In the genomic region with DNA sequence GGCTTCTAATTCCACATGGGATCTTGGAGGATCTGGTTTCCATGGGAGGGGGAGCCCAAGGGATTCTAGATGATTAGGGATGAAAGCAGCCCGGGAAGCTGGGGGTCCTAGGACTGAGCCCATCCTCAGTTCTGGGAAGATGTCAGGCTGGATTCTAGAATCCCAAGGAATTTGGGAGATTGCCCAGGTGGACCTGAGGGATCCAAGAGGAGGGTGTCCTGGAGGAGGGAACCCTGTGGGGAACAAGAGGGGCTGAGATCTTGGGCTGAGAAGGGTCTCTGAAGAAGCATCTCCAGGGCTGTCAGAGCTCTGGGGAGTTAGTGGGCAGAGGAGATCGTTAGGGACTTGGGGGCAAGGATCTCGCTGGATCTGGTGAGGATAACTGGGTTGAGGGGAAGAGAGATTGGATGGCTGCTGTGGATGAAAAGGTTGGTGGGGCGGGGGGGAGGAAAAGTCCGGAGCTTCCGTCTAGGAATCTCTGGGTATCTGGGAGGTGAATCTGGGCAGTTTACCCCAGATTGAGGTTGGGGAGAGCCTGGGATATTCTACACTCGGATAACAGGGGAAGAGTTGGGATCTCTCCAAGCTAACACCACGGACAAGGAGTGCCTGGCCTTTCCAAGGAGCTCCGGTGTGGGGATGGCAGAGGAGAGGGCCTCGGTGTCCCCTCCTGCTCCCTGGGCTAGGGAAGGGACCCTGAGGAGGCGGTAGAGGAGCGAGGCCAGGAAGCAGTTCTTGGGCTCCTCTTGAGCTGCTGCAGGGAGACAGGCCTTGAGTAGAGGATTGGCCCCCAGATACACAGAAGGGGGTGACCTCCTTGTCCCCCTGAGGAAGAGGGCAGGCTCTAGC, we compare ENCODE assay signal across 6 cellular contexts. TPM values are rescaled to one million over a fixed set of nuclear protein-coding genes. Genes with fewer than 3 reads are reported as not detected.
DNase-seq lines count a peak whose midpoint lies in the region; ATAC-seq and TF ChIP-seq lines count a peak whose summit lies in the region.

No MANE protein-coding gene starts in this region.

- H3K4me3 Mint-ChIP-seq in activated CD4-positive, alpha-beta T cell treated with anti-CD3 and anti-CD28 coated beads for 36 hours: peak overlapping the region; percentile 74
- peak overlapping the region; percentile 88 for H3K4me3 Mint-ChIP-seq in endothelial cell (ENCODE audit: unreplicated experiment)

- H3K27ac Mint-ChIP-seq in activated CD4-positive, alpha-beta T cell treated with anti-CD3 and anti-CD28 coated beads for 36 hours: peak overlapping the region; percentile 11
- peak overlapping the region; percentile 32 for H3K27ac Mint-ChIP-seq in endothelial cell (ENCODE audit: unreplicated experiment)

- H3K27me3 Mint-ChIP-seq in activated CD4-positive, alpha-beta T cell treated with anti-CD3 and anti-CD28 coated beads for 36 hours: no peaks in the 10 kb centered on the region
- peaks cover 18% of the 10 kb centered on the region for H3K27me3 Mint-ChIP-seq in endothelial cell (ENCODE audit: unreplicated experiment)

- H3K36me3 ChIP-seq in stomach: peaks cover under 1 to 46% (median 42%) of the 10 kb centered on the region in 4 donors

- peak overlapping the region in 4 of 5 donors; percentile 91 to 94 (median 92) for H3K27ac ChIP-seq in stomach

- WGBS in stomach, 5 donors: 62 to 71% (median 68%) methylated on average over 12 of the region's 12 CpGs

- TF ChIP-seq POLR2A in stomach (IDR thresholded peaks at IDR 0.05): no peak

- CTCF ChIA-PET in activated CD4-positive, alpha-beta T cell treated with anti-CD3 and anti-CD28 coated beads for 36 hours (lab: Charles Lee): interaction anchor here (0.6 to 3.1 kb wide), 4 partner anchors 17 to 174 kb away, joined by 3 to 18 read pairs (median 4); no protein-coding TSS in a partner anchor

- no peak for DNase-seq in activated CD4-positive, alpha-beta T cell treated with anti-CD3 and anti-CD28 coated beads for 36 hours
- no peak for DNase-seq in activated CD4-positive, alpha-beta T cell treated with anti-CD3 and anti-CD28 coated beads, Interleukin-2, amount 50 U/mL, for 48 hours
- DNase-seq in endothelial cell (ENCODE audit: low spot score) (no peak), stomach (no peak), ecto neural progenitor cell (ENCODE audit: low spot score) (no peak)
- no peak for DNase-seq in effector CD8-positive, alpha-beta T cell (lab: John Stamatoyannopoulos, UW)

- POLR2A ChIA-PET in activated CD4-positive, alpha-beta T cell treated with anti-CD3 and anti-CD28 coated beads for 36 hours (lab: Charles Lee): no interaction called here

- no peaks in the 10 kb centered on the region for H3K36me3 Mint-ChIP-seq in activated CD4-positive, alpha-beta T cell treated with anti-CD3 and anti-CD28 coated beads for 36 hours (ENCODE audit: low read depth)
- H3K36me3 Mint-ChIP-seq in endothelial cell (ENCODE audit: low read depth, unreplicated experiment): peaks cover 19% of the 10 kb centered on the region

- no peaks in the 10 kb centered on the region for H3K27me3 ChIP-seq in stomach

- H3K9me3 ChIP-seq in stomach: no peaks in the 10 kb centered on the region

- TF ChIP-seq EP300 in stomach (IDR thresholded peaks at IDR 0.05): no peak

- peaks cover 20% of the 10 kb centered on the region for H3K4me1 Mint-ChIP-seq in activated CD4-positive, alpha-beta T cell treated with anti-CD3 and anti-CD28 coated beads for 36 hours
- H3K4me1 Mint-ChIP-seq in endothelial cell (ENCODE audit: unreplicated experiment): peaks cover 30% of the 10 kb centered on the region

- peaks cover 18 to 52% (median 37%) of the 10 kb centered on the region in 4 donors for H3K4me1 ChIP-seq in stomach

- H3K4me3 ChIP-seq in stomach: peak overlapping the region; percentile 63 to 85 (median 74)

- no peak for ATAC-seq in activated CD4-positive, alpha-beta T cell treated with anti-CD3 and anti-CD28 coated beads for 36 hours

- H3K9me3 Mint-ChIP-seq in activated CD4-positive, alpha-beta T cell treated with anti-CD3 and anti-CD28 coated beads for 36 hours (ENCODE audit: low read depth): no peaks in the 10 kb centered on the region
- no peaks in the 10 kb centered on the region for H3K9me3 Mint-ChIP-seq in endothelial cell (ENCODE audit: unreplicated experiment)

- TF ChIP-seq CTCF in endothelial cell (IDR thresholded peaks at IDR 0.05; ENCODE audit: unreplicated experiment) (no peak), stomach (IDR thresholded peaks at IDR 0.05) (no peak)

- intact Hi-C loops in activated CD4-positive, alpha-beta T cell treated with anti-CD3 and anti-CD28 coated beads for 36 hours (cut with DNase I, micrococcal nuclease): loop anchor here in 1 of 2 experiments (5.0 to 10.0 kb wide), 2 partner anchors 950 to 1118 kb away; partner anchors contain the start of genes MAZ and ZNF267
- intact Hi-C loops in stomach (cut with DNase I; ENCODE audit: low total_unique reads): no loop called here

RNA-seq across cellular contexts. Expression of gene FBXL19, which starts 1.6 kb away (rescaled TPM):
- 10 to 100 TPM; 23.7 to 31.4 TPM for total RNA-seq in activated CD4-positive, alpha-beta T cell treated with anti-CD3 and anti-CD28 coated beads for 36 hours
- 117 TPM for total RNA-seq in endothelial cell (ENCODE audit: unreplicated experiment)
- 100 to 1,000 TPM in 1 of 5 donors, 10 to 100 TPM in 1, 1 to 10 TPM in 3; 6.7 to 252 (median 9.7) TPM for total RNA-seq in stomach
- polyA plus RNA-seq in stomach: 10 to 100 TPM in 1 of 3 donors, 1 to 10 TPM in 2; 5.8 to 12.7 (median 8.2) TPM

RNA-seq across cellular contexts. Expression of gene ORAI3, which starts 23.8 kb away (rescaled TPM):
- total RNA-seq in activated CD4-positive, alpha-beta T cell treated with anti-CD3 and anti-CD28 coated beads for 36 hours: 1 to 10 TPM; 6.9 to 7.9 TPM
- total RNA-seq in endothelial cell (ENCODE audit: unreplicated experiment) (42.9 TPM), stomach (10 to 100 TPM in 2 of 5 donors, 1 to 10 TPM in 2, not detected in 1; 6.7 to 14.0 (median 11.2) TPM)
- 10 to 100 TPM in 2 of 3 donors, 1 to 10 TPM in 1; 7.8 to 26.0 (median 10.5) TPM for polyA plus RNA-seq in stomach

RNA-seq across cellular contexts. Expression of gene CTF1, which starts 28.6 kb away (rescaled TPM):
- total RNA-seq in activated CD4-positive, alpha-beta T cell treated with anti-CD3 and anti-CD28 coated beads for 36 hours: under 1 TPM; 0.18 TPM
- total RNA-seq in endothelial cell (ENCODE audit: unreplicated experiment) (3.4 TPM), stomach (1 to 10 TPM in 1 of 5 donors, under 1 TPM in 2, not detected in 2; 0.29 to 2.3 (median 0.55) TPM)
- polyA plus RNA-seq in stomach: 1 to 10 TPM; 2.1 to 4.5 (median 2.9) TPM

RNA-seq across cellular contexts. Expression of gene BCL7C, which starts 31.1 kb away (rescaled TPM):
- 10 to 100 TPM; 19.5 to 20.4 TPM for total RNA-seq in activated CD4-positive, alpha-beta T cell treated with anti-CD3 and anti-CD28 coated beads for 36 hours
- total RNA-seq in endothelial cell (ENCODE audit: unreplicated experiment): 53.9 TPM
- 10 to 100 TPM; 12.2 to 44.6 (median 21.6) TPM for total RNA-seq in stomach
- polyA plus RNA-seq in stomach: 10 to 100 TPM; 39.5 to 58.2 (median 48.4) TPM

RNA-seq across cellular contexts. Expression of gene SETD1A, which starts 32.5 kb away (rescaled TPM):
- total RNA-seq in activated CD4-positive, alpha-beta T cell treated with anti-CD3 and anti-CD28 coated beads for 36 hours: 10 to 100 TPM; 18.5 to 21.7 TPM
- total RNA-seq in endothelial cell (ENCODE audit: unreplicated experiment): 23.4 TPM
- total RNA-seq in stomach: 10 to 100 TPM in 3 of 5 donors, 1 to 10 TPM in 2; 4.4 to 22.2 (median 19.2) TPM
- polyA plus RNA-seq in stomach: 1 to 10 TPM; 5.2 to 7.5 (median 5.9) TPM
